Comparison of ENCODE assay signal across 8 cellular contexts in genomic region chr1:84619383-84620093, GRCh38. TPM values are rescaled to one million over a fixed set of nuclear protein-coding genes. Genes with fewer than 3 reads are reported as not detected.
DNase-seq lines count a peak whose midpoint lies in the region; ATAC-seq and TF ChIP-seq lines count a peak whose summit lies in the region.

No MANE protein-coding gene starts in this region.

- H3K4me3 ChIP-seq in AG10803 (ENCODE audit: low read length) (no peak overlapping the region), endocrine pancreas (ENCODE audit: control insufficient read depth, insufficient read depth, low read length) (peak overlapping the region; percentile 57), uterus (no peak overlapping the region)

- peaks cover 21% of the 10 kb centered on the region for H3K4me1 Mint-ChIP-seq in WTC11

- peak in 1 of 2 donors; percentile 8 for TF ChIP-seq POLR2A in uterus (IDR thresholded peaks at IDR 0.05)

- peak overlapping the region; percentile 51 to 57 for H3K27ac ChIP-seq in uterus

- peaks cover 2% of the 10 kb centered on the region; the same call in 1 of the 2 replicates for H3K27me3 Mint-ChIP-seq in WTC11 (ENCODE audit: low read depth)

- intact Hi-C loops in uterus (cut with DNase I; ENCODE audit: low total_unique reads) = no loop called here

- H3K9me3 ChIP-seq in endocrine pancreas (ENCODE audit: control insufficient read depth, low read length) (no peaks in the 10 kb centered on the region), uterus (no peaks in the 10 kb centered on the region)

- POLR2A ChIA-PET in WTC11 (lab: Charles Lee) = no interaction called here

- peaks cover 5% of the 10 kb centered on the region for H3K36me3 Mint-ChIP-seq in WTC11

- H3K9me3 Mint-ChIP-seq in WTC11 = peaks cover 7% of the 10 kb centered on the region

- no peak overlapping the region for H3K27ac Mint-ChIP-seq in WTC11

- peaks cover 9% of the 10 kb centered on the region for H3K4me1 ChIP-seq in endocrine pancreas (ENCODE audit: control insufficient read depth, insufficient read depth, low read length)
- H3K4me1 ChIP-seq in uterus = no peaks in the 10 kb centered on the region

- H3K36me3 ChIP-seq in endocrine pancreas (ENCODE audit: control insufficient read depth, insufficient read depth, low read length) = no peaks in the 10 kb centered on the region
- H3K36me3 ChIP-seq in uterus = no peaks in the 10 kb centered on the region

- no peak for ATAC-seq in WTC11
- no peak for ATAC-seq in HG03039 (IDR thresholded peaks at IDR 0.05; ENCODE audit: unreplicated experiment)

- H3K27me3 ChIP-seq in endocrine pancreas (ENCODE audit: control insufficient read depth, insufficient read depth, low read length) (no peaks in the 10 kb centered on the region), uterus (no peaks in the 10 kb centered on the region)

- CTCF ChIA-PET in WTC11 (lab: Charles Lee) = interaction anchor here (0.8 to 2.5 kb wide), 12 partner anchors 12 to 329 kb away, joined by 3 to 15 read pairs (median 3); partner anchors contain the start of genes GNG5 and SPATA1

- peak overlapping the region; percentile 40 for H3K4me3 Mint-ChIP-seq in WTC11

- DNase-seq in AG10803 (ENCODE audit: low read depth) (peak; percentile 60), LoVo (ENCODE audit: low spot score) (peak; percentile 8), WTC11 (ENCODE audit: low spot score) (no peak), occipital lobe (lab: John Stamatoyannopoulos, UW) (peak; percentile 39), uterus (peak in 1 of 2 donors; percentile 28), NCI-H2029 (lab: John Stamatoyannopoulos, UW) (no peak)

- no peak overlapping the region for H3K9ac ChIP-seq in endocrine pancreas (ENCODE audit: control insufficient read depth, insufficient read depth, low read length)

- TF ChIP-seq CTCF in AG10803 (conservative IDR thresholded peaks at IDR 0.05; ENCODE audit: low read length) (no peak), WTC11 (IDR thresholded peaks at IDR 0.05) (no peak), uterus (IDR thresholded peaks at IDR 0.05) (no peak)

TF ChIP-seq in WTC11, 78 proteins besides CTCF, POLR2A, EP300 and RAD21:
- TF ChIP-seq E2F1 (CRISPR knock-in tag; IDR thresholded peaks at IDR 0.05) (no peak), TEAD1 (CRISPR knock-in tag; IDR thresholded peaks at IDR 0.05) (no peak)

RNA-seq across cellular contexts. Expression of gene CTBS, which starts 45.3 kb away (rescaled TPM):
- 8.8 to 10.1 TPM (median 9.3 TPM) in 3 replicates for total RNA-seq in WTC11 (2021)
- 3.3 TPM for total RNA-seq in occipital lobe
- 10 to 100 TPM in 3 of 4 donors, 1 to 10 TPM in 1; 3.1 to 40.0 (median 17.4) TPM for total RNA-seq in uterus

Comparison
In these comparisons a context has a peak if more than half of its experiments do, and no peak if none do; other contexts are left out.
1. DNase-seq: peak in AG10803 (single experiment), LoVo (single experiment) and occipital lobe (single experiment); none in WTC11 (single experiment) and NCI-H2029 (single experiment).